ENCODE assay signal across 1 cellular context in genomic region chr12:124636138-124636968, GRCh38.
TF ChIP-seq lines count a peak whose summit lies in the region.

No MANE protein-coding gene starts in this region.

TF ChIP-seq in HEK293, 187 proteins besides CTCF, POLR2A, EP300 and RAD21 (continued from another document and continues in another):
- 0 out of 2 replicates have a peak, but pooled peaks have one; percentile 27 for TF ChIP-seq ZNF518A (tag by site-specific recombination; conservative IDR thresholded peaks at IDR 0.05; ENCODE audit: low read depth)
- no peak for TF ChIP-seq ZNF324 (tag by site-specific recombination; IDR thresholded peaks at IDR 0.05)
- TF ChIP-seq ZSCAN5A (tag by site-specific recombination; IDR thresholded peaks at IDR 0.05): no peak
- no peak for TF ChIP-seq ZNF37A (tag by site-specific recombination; IDR thresholded peaks at IDR 0.05)
- no peak for TF ChIP-seq ZFHX2 (tag by site-specific recombination; conservative IDR thresholded peaks at IDR 0.05)
- TF ChIP-seq TRIM28 (IDR thresholded peaks at IDR 0.05; ENCODE audit: borderline replicate concordance, low read length): peak; percentile 30; the same call in 1 of the 2 replicates
- TF ChIP-seq ZFP69B (tag by site-specific recombination; IDR thresholded peaks at IDR 0.05): peak; percentile 67; the same call in 1 of the 2 replicates
- no peak for TF ChIP-seq ZBTB21 (tag by site-specific recombination; IDR thresholded peaks at IDR 0.05)
- peak; percentile 77; the same call in 1 of the 2 replicates for TF ChIP-seq ZNF394 (tag by site-specific recombination; IDR thresholded peaks at IDR 0.05; ENCODE audit: borderline replicate concordance)
- TF ChIP-seq REPIN1 (tag by site-specific recombination; IDR thresholded peaks at IDR 0.05; ENCODE audit: low read depth): no peak
- TF ChIP-seq ZNF335 (tag by site-specific recombination; conservative IDR thresholded peaks at IDR 0.05): 0 out of 2 replicates have a peak, but pooled peaks have one; percentile 18
- no peak; the same call in 1 of the 2 replicates for TF ChIP-seq SP3 (tag by site-specific recombination; IDR thresholded peaks at IDR 0.05)
- TF ChIP-seq MYNN (tag by site-specific recombination; IDR thresholded peaks at IDR 0.05; ENCODE audit: borderline replicate concordance): no peak
- peak; percentile 69; the same call in 1 of the 2 replicates for TF ChIP-seq PATZ1 (tag by site-specific recombination; IDR thresholded peaks at IDR 0.05)
- no peak for TF ChIP-seq ZNF585B (tag by site-specific recombination; IDR thresholded peaks at IDR 0.05)
- TF ChIP-seq ZNF138 (tag by site-specific recombination; IDR thresholded peaks at IDR 0.05; ENCODE audit: borderline replicate concordance): no peak
- peak; percentile 46; the same call in 1 of the 2 replicates for TF ChIP-seq ZIC2 (tag by site-specific recombination; IDR thresholded peaks at IDR 0.05)
- TF ChIP-seq ZBTB11 (tag by site-specific recombination; conservative IDR thresholded peaks at IDR 0.05; ENCODE audit: low read depth): no peak
- TF ChIP-seq PBX3 (CRISPR knock-in tag; IDR thresholded peaks at IDR 0.05): no peak
- TF ChIP-seq ZNF341 (tag by site-specific recombination; IDR thresholded peaks at IDR 0.05; ENCODE audit: low read depth): no peak
- no peak for TF ChIP-seq ZNF426 (tag by site-specific recombination; IDR thresholded peaks at IDR 0.05)
- TF ChIP-seq ZNF571 (tag by site-specific recombination; IDR thresholded peaks at IDR 0.05): no peak
- no peak for TF ChIP-seq GFI1B (tag by site-specific recombination; IDR thresholded peaks at IDR 0.05)
- peak; percentile 37; the same call in 1 of the 2 replicates for TF ChIP-seq GLIS2 (tag by site-specific recombination; IDR thresholded peaks at IDR 0.05)
- TF ChIP-seq ZNF561 (tag by site-specific recombination; IDR thresholded peaks at IDR 0.05; ENCODE audit: borderline replicate concordance): no peak
- no peak for TF ChIP-seq ZBTB49 (tag by site-specific recombination; IDR thresholded peaks at IDR 0.05; ENCODE audit: low read depth)
- TF ChIP-seq HOXC10 (CRISPR knock-in tag; IDR thresholded peaks at IDR 0.05): no peak
- TF ChIP-seq ZNF248 (tag by site-specific recombination; IDR thresholded peaks at IDR 0.05): no peak
- no peak for TF ChIP-seq ZBTB44 (tag by site-specific recombination; IDR thresholded peaks at IDR 0.05)
- TF ChIP-seq ZNF645 (tag by site-specific recombination; IDR thresholded peaks at IDR 0.05): no peak
- no peak for TF ChIP-seq ZNF837 (tag by site-specific recombination; IDR thresholded peaks at IDR 0.05)
- TF ChIP-seq ZNF704 (tag by site-specific recombination; IDR thresholded peaks at IDR 0.05): no peak
- TF ChIP-seq ZNF274 (IDR thresholded peaks at IDR 0.05; ENCODE audit: low read length): no peak
- TF ChIP-seq ZNF274 (tag by site-specific recombination; IDR thresholded peaks at IDR 0.05; ENCODE audit: borderline replicate concordance): no peak
- peak; percentile 70; the same call in 1 of the 2 replicates for TF ChIP-seq ZNF184 (tag by site-specific recombination; IDR thresholded peaks at IDR 0.05)
- no peak for TF ChIP-seq ZNF791 (tag by site-specific recombination; IDR thresholded peaks at IDR 0.05)
- no peak for TF ChIP-seq ZNF18 (tag by site-specific recombination; IDR thresholded peaks at IDR 0.05)
